Comparison of ENCODE assay signal across 1 cellular context in the genomic region with DNA sequence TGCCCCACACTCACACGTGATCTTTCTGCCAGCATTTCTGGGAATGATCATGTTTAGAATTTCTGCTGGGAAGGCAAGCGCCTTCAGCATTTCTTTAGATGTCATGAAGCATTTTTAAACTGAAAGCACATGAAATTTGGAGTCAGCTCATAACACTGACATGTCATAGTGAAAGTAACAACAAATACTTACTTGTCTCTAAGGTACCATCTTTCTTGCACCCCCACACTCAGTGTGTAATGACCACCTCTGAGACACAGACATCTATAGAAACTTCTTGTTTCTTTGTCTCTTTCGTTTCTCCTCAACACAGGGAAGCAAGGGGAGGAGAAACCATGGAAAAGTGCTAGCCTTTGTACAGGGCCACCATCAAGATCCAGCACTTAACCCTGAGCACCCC.
A peak's percentile ranks its signal among the peaks of the same experiment; 100 is the strongest.
TF ChIP-seq lines count a peak whose summit lies in the region.

No MANE protein-coding gene starts in this region.

TF ChIP-seq in GM12878, 131 proteins besides CTCF, POLR2A, EP300 and RAD21 (continued from another document and continues in another):
- TF ChIP-seq, protein P1, sequence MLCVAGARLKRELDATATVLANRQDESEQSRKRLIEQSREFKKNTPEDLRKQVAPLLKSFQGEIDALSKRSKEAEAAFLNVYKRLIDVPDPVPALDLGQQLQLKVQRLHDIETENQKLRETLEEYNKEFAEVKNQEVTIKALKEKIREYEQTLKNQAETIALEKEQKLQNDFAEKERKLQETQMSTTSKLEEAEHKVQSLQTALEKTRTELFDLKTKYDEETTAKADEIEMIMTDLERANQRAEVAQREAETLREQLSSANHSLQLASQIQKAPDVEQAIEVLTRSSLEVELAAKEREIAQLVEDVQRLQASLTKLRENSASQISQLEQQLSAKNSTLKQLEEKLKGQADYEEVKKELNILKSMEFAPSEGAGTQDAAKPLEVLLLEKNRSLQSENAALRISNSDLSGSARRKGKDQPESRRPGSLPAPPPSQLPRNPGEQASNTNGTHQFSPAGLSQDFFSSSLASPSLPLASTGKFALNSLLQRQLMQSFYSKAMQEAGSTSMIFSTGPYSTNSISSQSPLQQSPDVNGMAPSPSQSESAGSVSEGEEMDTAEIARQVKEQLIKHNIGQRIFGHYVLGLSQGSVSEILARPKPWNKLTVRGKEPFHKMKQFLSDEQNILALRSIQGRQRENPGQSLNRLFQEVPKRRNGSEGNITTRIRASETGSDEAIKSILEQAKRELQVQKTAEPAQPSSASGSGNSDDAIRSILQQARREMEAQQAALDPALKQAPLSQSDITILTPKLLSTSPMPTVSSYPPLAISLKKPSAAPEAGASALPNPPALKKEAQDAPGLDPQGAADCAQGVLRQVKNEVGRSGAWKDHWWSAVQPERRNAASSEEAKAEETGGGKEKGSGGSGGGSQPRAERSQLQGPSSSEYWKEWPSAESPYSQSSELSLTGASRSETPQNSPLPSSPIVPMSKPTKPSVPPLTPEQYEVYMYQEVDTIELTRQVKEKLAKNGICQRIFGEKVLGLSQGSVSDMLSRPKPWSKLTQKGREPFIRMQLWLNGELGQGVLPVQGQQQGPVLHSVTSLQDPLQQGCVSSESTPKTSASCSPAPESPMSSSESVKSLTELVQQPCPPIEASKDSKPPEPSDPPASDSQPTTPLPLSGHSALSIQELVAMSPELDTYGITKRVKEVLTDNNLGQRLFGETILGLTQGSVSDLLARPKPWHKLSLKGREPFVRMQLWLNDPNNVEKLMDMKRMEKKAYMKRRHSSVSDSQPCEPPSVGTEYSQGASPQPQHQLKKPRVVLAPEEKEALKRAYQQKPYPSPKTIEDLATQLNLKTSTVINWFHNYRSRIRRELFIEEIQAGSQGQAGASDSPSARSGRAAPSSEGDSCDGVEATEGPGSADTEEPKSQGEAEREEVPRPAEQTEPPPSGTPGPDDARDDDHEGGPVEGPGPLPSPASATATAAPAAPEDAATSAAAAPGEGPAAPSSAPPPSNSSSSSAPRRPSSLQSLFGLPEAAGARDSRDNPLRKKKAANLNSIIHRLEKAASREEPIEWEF (IDR thresholded peaks at IDR 0.05; ENCODE audit: insufficient replicate concordance, low read depth, low read length) = no peak
- TF ChIP-seq, protein P2, sequence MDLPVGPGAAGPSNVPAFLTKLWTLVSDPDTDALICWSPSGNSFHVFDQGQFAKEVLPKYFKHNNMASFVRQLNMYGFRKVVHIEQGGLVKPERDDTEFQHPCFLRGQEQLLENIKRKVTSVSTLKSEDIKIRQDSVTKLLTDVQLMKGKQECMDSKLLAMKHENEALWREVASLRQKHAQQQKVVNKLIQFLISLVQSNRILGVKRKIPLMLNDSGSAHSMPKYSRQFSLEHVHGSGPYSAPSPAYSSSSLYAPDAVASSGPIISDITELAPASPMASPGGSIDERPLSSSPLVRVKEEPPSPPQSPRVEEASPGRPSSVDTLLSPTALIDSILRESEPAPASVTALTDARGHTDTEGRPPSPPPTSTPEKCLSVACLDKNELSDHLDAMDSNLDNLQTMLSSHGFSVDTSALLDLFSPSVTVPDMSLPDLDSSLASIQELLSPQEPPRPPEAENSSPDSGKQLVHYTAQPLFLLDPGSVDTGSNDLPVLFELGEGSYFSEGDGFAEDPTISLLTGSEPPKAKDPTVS (IDR thresholded peaks at IDR 0.05; ENCODE audit: low read depth, low read length) = no peak
- TF ChIP-seq BMI1 (IDR thresholded peaks at IDR 0.05; ENCODE audit: borderline replicate concordance) = no peak
- TF ChIP-seq BACH1 (IDR thresholded peaks at IDR 0.05; ENCODE audit: borderline replicate concordance) = peak; percentile 22; the same call in 1 of the 2 replicates
- no peak for TF ChIP-seq KDM1A (IDR thresholded peaks at IDR 0.05; ENCODE audit: borderline replicate concordance)
- TF ChIP-seq, protein P3, sequence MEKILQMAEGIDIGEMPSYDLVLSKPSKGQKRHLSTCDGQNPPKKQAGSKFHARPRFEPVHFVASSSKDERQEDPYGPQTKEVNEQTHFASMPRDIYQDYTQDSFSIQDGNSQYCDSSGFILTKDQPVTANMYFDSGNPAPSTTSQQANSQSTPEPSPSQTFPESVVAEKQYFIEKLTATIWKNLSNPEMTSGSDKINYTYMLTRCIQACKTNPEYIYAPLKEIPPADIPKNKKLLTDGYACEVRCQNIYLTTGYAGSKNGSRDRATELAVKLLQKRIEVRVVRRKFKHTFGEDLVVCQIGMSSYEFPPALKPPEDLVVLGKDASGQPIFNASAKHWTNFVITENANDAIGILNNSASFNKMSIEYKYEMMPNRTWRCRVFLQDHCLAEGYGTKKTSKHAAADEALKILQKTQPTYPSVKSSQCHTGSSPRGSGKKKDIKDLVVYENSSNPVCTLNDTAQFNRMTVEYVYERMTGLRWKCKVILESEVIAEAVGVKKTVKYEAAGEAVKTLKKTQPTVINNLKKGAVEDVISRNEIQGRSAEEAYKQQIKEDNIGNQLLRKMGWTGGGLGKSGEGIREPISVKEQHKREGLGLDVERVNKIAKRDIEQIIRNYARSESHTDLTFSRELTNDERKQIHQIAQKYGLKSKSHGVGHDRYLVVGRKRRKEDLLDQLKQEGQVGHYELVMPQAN (conservative IDR thresholded peaks at IDR 0.05) = no peak
- TF ChIP-seq, protein P4, sequence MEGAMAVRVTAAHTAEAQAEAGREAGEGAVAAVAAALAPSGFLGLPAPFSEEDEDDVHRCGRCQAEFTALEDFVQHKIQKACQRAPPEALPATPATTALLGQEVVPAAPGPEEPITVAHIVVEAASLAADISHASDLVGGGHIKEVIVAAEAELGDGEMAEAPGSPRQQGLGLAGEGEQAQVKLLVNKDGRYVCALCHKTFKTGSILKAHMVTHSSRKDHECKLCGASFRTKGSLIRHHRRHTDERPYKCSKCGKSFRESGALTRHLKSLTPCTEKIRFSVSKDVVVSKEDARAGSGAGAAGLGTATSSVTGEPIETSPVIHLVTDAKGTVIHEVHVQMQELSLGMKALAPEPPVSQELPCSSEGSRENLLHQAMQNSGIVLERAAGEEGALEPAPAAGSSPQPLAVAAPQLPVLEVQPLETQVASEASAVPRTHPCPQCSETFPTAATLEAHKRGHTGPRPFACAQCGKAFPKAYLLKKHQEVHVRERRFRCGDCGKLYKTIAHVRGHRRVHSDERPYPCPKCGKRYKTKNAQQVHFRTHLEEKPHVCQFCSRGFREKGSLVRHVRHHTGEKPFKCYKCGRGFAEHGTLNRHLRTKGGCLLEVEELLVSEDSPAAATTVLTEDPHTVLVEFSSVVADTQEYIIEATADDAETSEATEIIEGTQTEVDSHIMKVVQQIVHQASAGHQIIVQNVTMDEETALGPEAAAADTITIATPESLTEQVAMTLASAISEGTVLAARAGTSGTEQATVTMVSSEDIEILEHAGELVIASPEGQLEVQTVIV (IDR thresholded peaks at IDR 0.05; ENCODE audit: borderline replicate concordance, partially characterized antibody) = no peak
- no peak for TF ChIP-seq TCF3 (IDR thresholded peaks at IDR 0.05; ENCODE audit: borderline replicate concordance, insufficient read depth, low read depth, low read length)
- TF ChIP-seq ASH2L (IDR thresholded peaks at IDR 0.05; ENCODE audit: borderline replicate concordance, low read depth) = no peak
- TF ChIP-seq IKZF2 (IDR thresholded peaks at IDR 0.05) = peak; percentile 61 to 70; a peak in 3 of 4 replicates
- no peak for TF ChIP-seq ZNF217 (IDR thresholded peaks at IDR 0.05)
- no peak for TF ChIP-seq CEBPB (IDR thresholded peaks at IDR 0.05; ENCODE audit: borderline replicate concordance in 1 of 2, low read depth in 2 of 2, low read length in 2 of 2)
- TF ChIP-seq JUND (IDR thresholded peaks at IDR 0.05; ENCODE audit: low read depth, low read length) = peak; percentile 78; the same call in 1 of the 2 replicates
- peak; percentile 91 for TF ChIP-seq JUNB (IDR thresholded peaks at IDR 0.05)
- TF ChIP-seq, protein P5, sequence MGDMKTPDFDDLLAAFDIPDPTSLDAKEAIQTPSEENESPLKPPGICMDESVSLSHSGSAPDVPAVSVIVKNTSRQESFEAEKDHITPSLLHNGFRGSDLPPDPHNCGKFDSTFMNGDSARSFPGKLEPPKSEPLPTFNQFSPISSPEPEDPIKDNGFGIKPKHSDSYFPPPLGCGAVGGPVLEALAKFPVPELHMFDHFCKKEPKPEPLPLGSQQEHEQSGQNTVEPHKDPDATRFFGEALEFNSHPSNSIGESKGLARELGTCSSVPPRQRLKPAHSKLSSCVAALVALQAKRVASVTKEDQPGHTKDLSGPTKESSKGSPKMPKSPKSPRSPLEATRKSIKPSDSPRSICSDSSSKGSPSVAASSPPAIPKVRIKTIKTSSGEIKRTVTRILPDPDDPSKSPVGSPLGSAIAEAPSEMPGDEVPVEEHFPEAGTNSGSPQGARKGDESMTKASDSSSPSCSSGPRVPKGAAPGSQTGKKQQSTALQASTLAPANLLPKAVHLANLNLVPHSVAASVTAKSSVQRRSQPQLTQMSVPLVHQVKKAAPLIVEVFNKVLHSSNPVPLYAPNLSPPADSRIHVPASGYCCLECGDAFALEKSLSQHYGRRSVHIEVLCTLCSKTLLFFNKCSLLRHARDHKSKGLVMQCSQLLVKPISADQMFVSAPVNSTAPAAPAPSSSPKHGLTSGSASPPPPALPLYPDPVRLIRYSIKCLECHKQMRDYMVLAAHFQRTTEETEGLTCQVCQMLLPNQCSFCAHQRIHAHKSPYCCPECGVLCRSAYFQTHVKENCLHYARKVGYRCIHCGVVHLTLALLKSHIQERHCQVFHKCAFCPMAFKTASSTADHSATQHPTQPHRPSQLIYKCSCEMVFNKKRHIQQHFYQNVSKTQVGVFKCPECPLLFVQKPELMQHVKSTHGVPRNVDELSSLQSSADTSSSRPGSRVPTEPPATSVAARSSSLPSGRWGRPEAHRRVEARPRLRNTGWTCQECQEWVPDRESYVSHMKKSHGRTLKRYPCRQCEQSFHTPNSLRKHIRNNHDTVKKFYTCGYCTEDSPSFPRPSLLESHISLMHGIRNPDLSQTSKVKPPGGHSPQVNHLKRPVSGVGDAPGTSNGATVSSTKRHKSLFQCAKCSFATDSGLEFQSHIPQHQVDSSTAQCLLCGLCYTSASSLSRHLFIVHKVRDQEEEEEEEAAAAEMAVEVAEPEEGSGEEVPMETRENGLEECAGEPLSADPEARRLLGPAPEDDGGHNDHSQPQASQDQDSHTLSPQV (IDR thresholded peaks at IDR 0.05) = no peak
- TF ChIP-seq NFIC (IDR thresholded peaks at IDR 0.05; ENCODE audit: low read depth, low read length) = peak; percentile 9; the same call in 1 of the 2 replicates
- TF ChIP-seq, protein P6, sequence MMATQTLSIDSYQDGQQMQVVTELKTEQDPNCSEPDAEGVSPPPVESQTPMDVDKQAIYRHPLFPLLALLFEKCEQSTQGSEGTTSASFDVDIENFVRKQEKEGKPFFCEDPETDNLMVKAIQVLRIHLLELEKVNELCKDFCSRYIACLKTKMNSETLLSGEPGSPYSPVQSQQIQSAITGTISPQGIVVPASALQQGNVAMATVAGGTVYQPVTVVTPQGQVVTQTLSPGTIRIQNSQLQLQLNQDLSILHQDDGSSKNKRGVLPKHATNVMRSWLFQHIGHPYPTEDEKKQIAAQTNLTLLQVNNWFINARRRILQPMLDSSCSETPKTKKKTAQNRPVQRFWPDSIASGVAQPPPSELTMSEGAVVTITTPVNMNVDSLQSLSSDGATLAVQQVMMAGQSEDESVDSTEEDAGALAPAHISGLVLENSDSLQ (IDR thresholded peaks at IDR 0.05) = no peak
- TF ChIP-seq, protein P7, sequence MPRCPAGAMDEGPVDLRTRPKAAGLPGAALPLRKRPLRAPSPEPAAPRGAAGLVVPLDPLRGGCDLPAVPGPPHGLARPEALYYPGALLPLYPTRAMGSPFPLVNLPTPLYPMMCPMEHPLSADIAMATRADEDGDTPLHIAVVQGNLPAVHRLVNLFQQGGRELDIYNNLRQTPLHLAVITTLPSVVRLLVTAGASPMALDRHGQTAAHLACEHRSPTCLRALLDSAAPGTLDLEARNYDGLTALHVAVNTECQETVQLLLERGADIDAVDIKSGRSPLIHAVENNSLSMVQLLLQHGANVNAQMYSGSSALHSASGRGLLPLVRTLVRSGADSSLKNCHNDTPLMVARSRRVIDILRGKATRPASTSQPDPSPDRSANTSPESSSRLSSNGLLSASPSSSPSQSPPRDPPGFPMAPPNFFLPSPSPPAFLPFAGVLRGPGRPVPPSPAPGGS (IDR thresholded peaks at IDR 0.05; ENCODE audit: borderline replicate concordance, insufficient read depth, low read depth, low read length, poor library complexity, severe bottlenecking) = no peak
- no peak for TF ChIP-seq NR2F1 (conservative IDR thresholded peaks at IDR 0.05)
- TF ChIP-seq HDAC6 (IDR thresholded peaks at IDR 0.05; ENCODE audit: unreplicated experiment) = no peak
- peak; percentile 23; the same call in 1 of the 2 replicates for TF ChIP-seq CREM (IDR thresholded peaks at IDR 0.05; ENCODE audit: low read depth)
- TF ChIP-seq, protein P8, sequence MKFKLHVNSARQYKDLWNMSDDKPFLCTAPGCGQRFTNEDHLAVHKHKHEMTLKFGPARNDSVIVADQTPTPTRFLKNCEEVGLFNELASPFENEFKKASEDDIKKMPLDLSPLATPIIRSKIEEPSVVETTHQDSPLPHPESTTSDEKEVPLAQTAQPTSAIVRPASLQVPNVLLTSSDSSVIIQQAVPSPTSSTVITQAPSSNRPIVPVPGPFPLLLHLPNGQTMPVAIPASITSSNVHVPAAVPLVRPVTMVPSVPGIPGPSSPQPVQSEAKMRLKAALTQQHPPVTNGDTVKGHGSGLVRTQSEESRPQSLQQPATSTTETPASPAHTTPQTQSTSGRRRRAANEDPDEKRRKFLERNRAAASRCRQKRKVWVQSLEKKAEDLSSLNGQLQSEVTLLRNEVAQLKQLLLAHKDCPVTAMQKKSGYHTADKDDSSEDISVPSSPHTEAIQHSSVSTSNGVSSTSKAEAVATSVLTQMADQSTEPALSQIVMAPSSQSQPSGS (IDR thresholded peaks at IDR 0.05; ENCODE audit: low read length) = no peak
- TF ChIP-seq POLR2AphosphoS5 (IDR thresholded peaks at IDR 0.05; ENCODE audit: low read length) = no peak
- TF ChIP-seq FOS (IDR thresholded peaks at IDR 0.05; ENCODE audit: borderline replicate concordance, extremely low read depth, insufficient read length) = no peak
- TF ChIP-seq SPI1 (IDR thresholded peaks at IDR 0.05; ENCODE audit: borderline replicate concordance, insufficient read depth, low read depth, low read length) = no peak
- no peak for TF ChIP-seq ZSCAN29 (IDR thresholded peaks at IDR 0.05)
- 0 out of 2 replicates have a peak, but pooled peaks have one; percentile 16 for TF ChIP-seq IKZF1 (conservative IDR thresholded peaks at IDR 0.05)
- TF ChIP-seq SIX5 (IDR thresholded peaks at IDR 0.05; ENCODE audit: low read depth, low read length, severe bottlenecking) = no peak
